16 cellular contexts compared by ENCODE assay signal in genomic region chr6:26362093-26362835, GRCh38. TPM values are rescaled to one million over a fixed set of nuclear protein-coding genes. Genes with fewer than 3 reads are reported as not detected.
A peak's percentile ranks its signal among the peaks of the same experiment; 100 is the strongest.
DNase-seq lines count a peak whose midpoint lies in the region; ATAC-seq, FAIRE-seq and TF ChIP-seq lines count a peak whose summit lies in the region.
"Had no signal": no experiment of that assay in that cellular context is flagged by ENCODE, and none has a peak within 500 bp of the region (broad histone marks: within the 10 kb centered on the region; RNA-seq: fewer than 3 reads in every experiment).

No MANE protein-coding gene starts in this region.

- RAD21 ChIA-PET in HCT116 (lab: Charles Lee; ENCODE audit: low non-redundant PET in 1 of 2, low total read pairs in 2 of 2, uncharacterized antibody in 2 of 2, unreplicated experiment in 2 of 2), result no interaction called here

- peaks cover 24 to 56% (median 50%) of the 10 kb centered on the region in 4 donors for H3K4me1 Mint-ChIP-seq in CD4-positive, CD25-positive, alpha-beta regulatory T cell

- no peaks in the 10 kb centered on the region for H3K27me3 Mint-ChIP-seq in CD4-positive, CD25-positive, alpha-beta regulatory T cell

- no peak overlapping the region for H3K4me2 ChIP-seq in HCT116 (ENCODE audit: low read length)
- no peak overlapping the region for H3K4me2 ChIP-seq in K562 (ENCODE audit: insufficient read depth, low read length)
- H3K4me2 ChIP-seq: PC-9, smooth muscle cell had no signal

- ATAC-seq in CD4-positive, CD25-positive, alpha-beta regulatory T cell (ENCODE audit: low read depth in 2 of 2), result no peak
- ATAC-seq in HCT116, result no peak
- no peak for ATAC-seq in K562

- H3K27ac ChIP-seq in CD4-positive, CD25-positive, alpha-beta regulatory T cell (ENCODE audit: insufficient read depth, low read length, poor library complexity, severe bottlenecking), result peak overlapping the region; percentile 94
- H3K27ac ChIP-seq in HCT116 (ENCODE audit: low read depth, low read length), result no peak overlapping the region
- H3K27ac ChIP-seq in K562 (ENCODE audit: extremely low read depth, low read depth, low read length), result no peak overlapping the region
- H3K27ac ChIP-seq: PC-9, vagina had no signal

- no peak for DNase-seq in CD4-positive, CD25-positive, alpha-beta regulatory T cell
- DNase-seq in HCT116 (ENCODE audit: low read depth, low spot score) (no peak), K562 (ENCODE audit: extremely low read depth in 1 of 4, low spot score in 3 of 4) (no peak), nucleus accumbens (lab: John Stamatoyannopoulos, UW) (no peak), NCI-H1417 (lab: John Stamatoyannopoulos, UW) (no peak)
- DNase-seq: activated CD4-positive, alpha-beta T cell treated with anti-CD3 and anti-CD28 coated beads for 48 hours; NCI-H1436; NCI-H2107; NCI-H446 treated with DMSO at 0.1 percent for 48 hours; PC-9; SHP77 treated with DMSO at 0.1 percent for 48 hours; stimulated activated naive CD4-positive, alpha-beta T cell; testis had no signal

- H3K4me3 ChIP-seq in CD4-positive, CD25-positive, alpha-beta regulatory T cell (ENCODE audit: low read depth, low read length), result no peak overlapping the region
- no peak overlapping the region for H3K4me3 ChIP-seq in HCT116 (replicated peaks in 1 of 2; ENCODE audit: low read depth in 1 of 2, low read length in 2 of 2)
- H3K4me3 ChIP-seq in K562, result no peak overlapping the region
- H3K4me3 ChIP-seq: lung, PC-9, smooth muscle cell, testis, vagina had no signal

- WGBS in K562 (ENCODE audit: insufficient coverage, low coverage, missing lambda C conversion rate), result 59% methylated on average over 9 of the region's 9 CpGs

- intact Hi-C loops in HCT116 (cut with micrococcal nuclease) (no loop called here), K562 (cut with micrococcal nuclease) (no loop called here)

- no peaks in the 10 kb centered on the region for H3K36me3 ChIP-seq in CD4-positive, CD25-positive, alpha-beta regulatory T cell (ENCODE audit: control insufficient read depth, insufficient read depth, low read length)
- H3K36me3 ChIP-seq in HCT116 (ENCODE audit: control insufficient read depth in 1 of 2, insufficient read depth in 2 of 2, low read length in 2 of 2) (no peaks in the 10 kb centered on the region), K562 (ENCODE audit: control insufficient read depth, insufficient read depth, low read length) (no peaks in the 10 kb centered on the region)
- H3K36me3 ChIP-seq: vagina had no signal

- H4K20me1 ChIP-seq in HCT116 (ENCODE audit: insufficient read depth), result no peaks in the 10 kb centered on the region
- no peaks in the 10 kb centered on the region for H4K20me1 ChIP-seq in K562 (replicated peaks; ENCODE audit: control insufficient read depth, insufficient read depth, low read length)

- no peak for TF ChIP-seq RAD21 in HCT116 (IDR thresholded peaks at IDR 0.05; ENCODE audit: low read depth)
- TF ChIP-seq RAD21 in K562 (CRISPR knock-in tag; conservative IDR thresholded peaks at IDR 0.05 in 1 of 2, IDR thresholded peaks at IDR 0.05 in 1 of 2), result no peak

- peak overlapping the region in 2 of 3 donors; percentile 96 to 97 for H3K27ac Mint-ChIP-seq in CD4-positive, CD25-positive, alpha-beta regulatory T cell

- CTCF ChIA-PET in HCT116 (lab: Charles Lee) (no interaction called here), K562 (lab: Yijun Ruan, JAX; ENCODE audit: low intra/inter-chr PET ratio) (no interaction called here)

- H3K9ac ChIP-seq in HCT116 (ENCODE audit: low read length) (no peak overlapping the region), K562 (ENCODE audit: insufficient read depth in 1 of 2, low read depth in 2 of 2, low read length in 2 of 2) (no peak overlapping the region)

- H3K9me3 ChIP-seq in CD4-positive, CD25-positive, alpha-beta regulatory T cell (ENCODE audit: control insufficient read depth in 2 of 2, low read length in 2 of 2), result no peaks in the 10 kb centered on the region
- H3K9me3 ChIP-seq in HCT116 (ENCODE audit: control insufficient read depth in 1 of 2, insufficient read depth in 1 of 2, low read depth in 1 of 2, low read length in 2 of 2) (no peaks in the 10 kb centered on the region), K562 (replicated peaks; ENCODE audit: control insufficient read depth, insufficient read depth, low read depth, low read length) (no peaks in the 10 kb centered on the region)
- H3K9me3 ChIP-seq: testis, vagina had no signal

- TF ChIP-seq POLR2A in HCT116 (IDR thresholded peaks at IDR 0.05; ENCODE audit: borderline replicate concordance, extremely low read depth, insufficient read depth, insufficient read length), result no peak
- TF ChIP-seq POLR2A in K562 (conservative IDR thresholded peaks at IDR 0.05), result no peak

- TF ChIP-seq CTCF in HCT116 (IDR thresholded peaks at IDR 0.05 in 2 of 3, conservative IDR thresholded peaks at IDR 0.05 in 1 of 3; ENCODE audit: borderline replicate concordance in 1 of 3, insufficient read depth in 1 of 3, low read depth in 2 of 3, low read length in 2 of 3) (no peak), K562 (IDR thresholded peaks at IDR 0.05 in 2 of 3, conservative IDR thresholded peaks at IDR 0.05 in 1 of 3; ENCODE audit: insufficient read depth in 2 of 3, low read depth in 1 of 3, low read length in 3 of 3) (no peak)

- H3K4me1 ChIP-seq in CD4-positive, CD25-positive, alpha-beta regulatory T cell (ENCODE audit: control insufficient read depth, insufficient read depth, low read length, poor library complexity, severe bottlenecking), result peaks cover 70% of the 10 kb centered on the region
- H3K4me1 ChIP-seq in HCT116 (ENCODE audit: control insufficient read depth in 1 of 2, insufficient read depth in 2 of 2, low read length in 2 of 2) (peaks cover 9 to 28% of the 10 kb centered on the region in 2 experiments; a peak in 3 of 4 replicates), K562 (replicated peaks in 1 of 2; ENCODE audit: control insufficient read depth in 2 of 2, insufficient read depth in 2 of 2, low read length in 2 of 2) (peaks cover 11 to 22% of the 10 kb centered on the region in 2 experiments)

- no peaks in the 10 kb centered on the region for H3K27me3 ChIP-seq in CD4-positive, CD25-positive, alpha-beta regulatory T cell (ENCODE audit: control insufficient read depth, insufficient read depth, low read length)
- H3K27me3 ChIP-seq in HCT116 (ENCODE audit: insufficient read depth, low read length) (no peaks in the 10 kb centered on the region), K562 (ENCODE audit: control insufficient read depth in 2 of 2, insufficient read depth in 2 of 2, low read length in 2 of 2) (no peaks in the 10 kb centered on the region)
- H3K27me3 ChIP-seq: testis, vagina had no signal

- no peak for TF ChIP-seq EP300 in K562 (IDR thresholded peaks at IDR 0.05; ENCODE audit: low read length)

- BruUV-seq in HCT116 (replicated peaks; lab: Mats Ljungman, UMichigan) (no TSS peak), K562 (replicated peaks; lab: Mats Ljungman, UMichigan) (no TSS peak)

- in situ Hi-C loops in K562 (cut with MboI), result no loop called here

- H3K36me3 Mint-ChIP-seq in CD4-positive, CD25-positive, alpha-beta regulatory T cell, result peaks cover 3% of the 10 kb centered on the region

- no peak for FAIRE-seq in K562 (lab: Jason Lieb, UNC)

- H3K79me2 ChIP-seq in HCT116 (ENCODE audit: insufficient read depth, low read length) (no peaks in the 10 kb centered on the region), K562 (ENCODE audit: control insufficient read depth, insufficient read depth, low read length) (no peaks in the 10 kb centered on the region)

- H2AFZ ChIP-seq in HCT116 (ENCODE audit: low read depth, low read length, poor library complexity, severe bottlenecking) (peak overlapping the region; percentile 1), K562 (ENCODE audit: low read depth, low read length) (no peak overlapping the region)
- H2AFZ ChIP-seq: PC-9 had no signal

- peak overlapping the region in 2 of 4 donors; percentile 80 to 87 for H3K4me3 Mint-ChIP-seq in CD4-positive, CD25-positive, alpha-beta regulatory T cell

- H3K9me3 Mint-ChIP-seq in CD4-positive, CD25-positive, alpha-beta regulatory T cell, result no peaks in the 10 kb centered on the region

- H3K9me1 ChIP-seq in K562 (ENCODE audit: control insufficient read depth, insufficient read depth, low read length), result no peaks in the 10 kb centered on the region

- POLR2A ChIA-PET in HCT116 (lab: Charles Lee), result no interaction called here
- POLR2A ChIA-PET in K562 (lab: Yijun Ruan, JAX), result interaction anchor here (0.9 to 2.7 kb wide), 5 partner anchors 8 to 200 kb away, joined by 3 to 12 read pairs (median 4); partner anchors contain the start of gene HMGN4

- no peaks in the 10 kb centered on the region for H3K9me2 ChIP-seq in HCT116 (ENCODE audit: insufficient read depth)

RNA-seq across cellular contexts. Expression of gene BTN3A2, which starts 2.7 kb away (rescaled TPM):
- 135 TPM for total RNA-seq in CD4-positive, CD25-positive, alpha-beta regulatory T cell
- 100 to 1,000 TPM; 135 to 224 (median 140) TPM for polyA plus RNA-seq in CD4-positive, CD25-positive, alpha-beta regulatory T cell
- 14.1 TPM for total RNA-seq in HCT116 (2021; ENCODE audit: unreplicated experiment)
- 10.8 and 12.9 TPM in 2 replicates for polyA plus RNA-seq in HCT116 (2012)
- total RNA-seq in K562 (2011; cell fraction: chromatin; rRNA removed; ENCODE audit: low replicate concordance), result 20.7 and 24.8 TPM in 2 replicates
- total RNA-seq in K562 (2011; cell fraction: nucleolus; rRNA removed), result 11.8 and 12.0 TPM in 2 replicates
- 14.7 and 20.5 TPM in 2 replicates for total RNA-seq in K562 (2011; cell fraction: nucleoplasm; rRNA removed)
- total RNA-seq in K562 (2014; rRNA removed), result 2.7 and 3.1 TPM in 2 replicates
- total RNA-seq in K562 (2014; rRNA removed; fragmentation: Illumina TruSeq; extraction: Trizol), result 5.8 and 6.8 TPM in 2 replicates
- 4.4 and 5.3 TPM in 2 replicates for total RNA-seq in K562 (2015; rRNA removed; fragmentation: Illumina TruSeq; extraction: Trizol)
- total RNA-seq in K562 (2021), result 5.1 and 6.4 TPM in 2 replicates
- polyA plus RNA-seq in K562 (2011; rRNA removed), result 10.1 and 11.2 TPM in 2 replicates
- polyA plus RNA-seq in K562 (2011; cell fraction: cytosol; rRNA removed), result 3.7 and 5.9 TPM in 2 replicates
- polyA plus RNA-seq in K562 (2011; cell fraction: nucleus; rRNA removed), result 19.2 and 19.7 TPM in 2 replicates
- 5.5 and 7.0 TPM in 2 replicates for polyA plus RNA-seq in K562 (2012)
- 6.1 and 7.6 TPM in 2 replicates for polyA plus RNA-seq in K562 (2014; fragmentation: Illumina TruSeq; extraction: Trizol)
- polyA plus RNA-seq in K562 (2014; fragmentation: Nextera tagmentation; extraction: Ambion mirVana), result 1 to 10 TPM; 3.5 to 7.5 TPM
- 6.2 and 7.7 TPM in 2 replicates for polyA plus RNA-seq in K562 (2014; rRNA removed)
- polyA minus RNA-seq in K562 (2011; rRNA and poly(A)+ RNA removed), result 15.3 and 16.2 TPM in 2 replicates
- 4.1 and 5.9 TPM in 2 replicates for polyA minus RNA-seq in K562 (2011; cell fraction: cytosol; rRNA and poly(A)+ RNA removed)
- polyA minus RNA-seq in K562 (2011; cell fraction: nucleus; rRNA and poly(A)+ RNA removed), result 4.7 and 11.4 TPM in 2 replicates

RNA-seq across cellular contexts. Expression of gene BTN2A2, which starts 20.6 kb away (rescaled TPM):
- total RNA-seq in CD4-positive, CD25-positive, alpha-beta regulatory T cell, result 62.3 TPM
- polyA plus RNA-seq in CD4-positive, CD25-positive, alpha-beta regulatory T cell, result 1 to 10 TPM; 4.5 to 9.5 (median 6.8) TPM
- 15.4 TPM for total RNA-seq in HCT116 (2021; ENCODE audit: unreplicated experiment)
- polyA plus RNA-seq in HCT116 (2012), result 13.0 and 14.6 TPM in 2 replicates
- total RNA-seq in K562 (2011; cell fraction: chromatin; rRNA removed; ENCODE audit: low replicate concordance), result 52.6 and 53.2 TPM in 2 replicates
- total RNA-seq in K562 (2011; cell fraction: nucleolus; rRNA removed), result 31.5 and 32.4 TPM in 2 replicates
- 41.5 and 49.2 TPM in 2 replicates for total RNA-seq in K562 (2011; cell fraction: nucleoplasm; rRNA removed)
- total RNA-seq in K562 (2014; rRNA removed), result 5.9 and 8.1 TPM in 2 replicates
- total RNA-seq in K562 (2014; rRNA removed; fragmentation: Illumina TruSeq; extraction: Trizol), result 10.0 and 10.1 TPM in 2 replicates
- total RNA-seq in K562 (2015; rRNA removed; fragmentation: Illumina TruSeq; extraction: Trizol), result 7.9 and 8.6 TPM in 2 replicates
- 10.1 and 11.5 TPM in 2 replicates for total RNA-seq in K562 (2021)
- 15.5 and 17.1 TPM in 2 replicates for polyA plus RNA-seq in K562 (2011; rRNA removed)
- 11.3 and 11.6 TPM in 2 replicates for polyA plus RNA-seq in K562 (2011; cell fraction: cytosol; rRNA removed)
- 46.8 and 65.8 TPM in 2 replicates for polyA plus RNA-seq in K562 (2011; cell fraction: nucleus; rRNA removed)
- 8.6 and 14.3 TPM in 2 replicates for polyA plus RNA-seq in K562 (2012)
- 9.1 and 9.3 TPM in 2 replicates for polyA plus RNA-seq in K562 (2014; fragmentation: Illumina TruSeq; extraction: Trizol)
- 10 to 100 TPM in 1 of 2 experiments, 1 to 10 TPM in 1; 8.4 to 11.7 TPM for polyA plus RNA-seq in K562 (2014; fragmentation: Nextera tagmentation; extraction: Ambion mirVana)
- 10.2 and 11.9 TPM in 2 replicates for polyA plus RNA-seq in K562 (2014; rRNA removed)
- polyA minus RNA-seq in K562 (2011; rRNA and poly(A)+ RNA removed), result 22.6 and 30.6 TPM in 2 replicates
- polyA minus RNA-seq in K562 (2011; cell fraction: cytosol; rRNA and poly(A)+ RNA removed), result 6.9 and 8.7 TPM in 2 replicates
- 23.0 and 33.8 TPM in 2 replicates for polyA minus RNA-seq in K562 (2011; cell fraction: nucleus; rRNA and poly(A)+ RNA removed)

RNA-seq across cellular contexts. Expression of gene BTN3A1, which starts 39.8 kb away (rescaled TPM):
- 279 TPM for total RNA-seq in CD4-positive, CD25-positive, alpha-beta regulatory T cell
- 10 to 100 TPM; 67.4 to 100.0 (median 71.2) TPM for polyA plus RNA-seq in CD4-positive, CD25-positive, alpha-beta regulatory T cell
- total RNA-seq in HCT116 (2021; ENCODE audit: unreplicated experiment) (9.0 TPM), K562 (2014; rRNA removed) (2.8 and 3.6 TPM in 2 replicates), K562 (2014; rRNA removed; fragmentation: Illumina TruSeq; extraction: Trizol) (4.3 and 4.7 TPM in 2 replicates), K562 (2015; rRNA removed; fragmentation: Illumina TruSeq; extraction: Trizol) (3.4 and 3.7 TPM in 2 replicates), K562 (2021) (3.9 and 4.2 TPM in 2 replicates)
- polyA plus RNA-seq in HCT116 (2012), result 4.8 and 5.0 TPM in 2 replicates
- 27.1 and 31.9 TPM in 2 replicates for total RNA-seq in K562 (2011; cell fraction: chromatin; rRNA removed; ENCODE audit: low replicate concordance)
- total RNA-seq in K562 (2011; cell fraction: nucleolus; rRNA removed), result 9.3 and 13.9 TPM in 2 replicates
- total RNA-seq in K562 (2011; cell fraction: nucleoplasm; rRNA removed), result 16.0 and 21.1 TPM in 2 replicates
- polyA plus RNA-seq in K562 (2011; rRNA removed) (8.5 and 11.2 TPM in 2 replicates), K562 (2014; fragmentation: Illumina TruSeq; extraction: Trizol) (4.2 and 4.7 TPM in 2 replicates), K562 (2014; fragmentation: Nextera tagmentation; extraction: Ambion mirVana) (1 to 10 TPM in 1 of 2 experiments, under 1 TPM in 1; 0.84 to 2.5 TPM), K562 (2014; rRNA removed) (4.0 and 4.1 TPM in 2 replicates)
- 2.8 and 4.4 TPM in 2 replicates for polyA plus RNA-seq in K562 (2011; cell fraction: cytosol; rRNA removed)
- 26.6 and 31.8 TPM in 2 replicates for polyA plus RNA-seq in K562 (2011; cell fraction: nucleus; rRNA removed)
- polyA plus RNA-seq in K562 (2012), result 3.9 and 10.6 TPM in 2 replicates
- 9.1 and 10.0 TPM in 2 replicates for polyA minus RNA-seq in K562 (2011; rRNA and poly(A)+ RNA removed)
- polyA minus RNA-seq in K562 (2011; cell fraction: cytosol; rRNA and poly(A)+ RNA removed), result 1.5 and 3.4 TPM in 2 replicates
- 6.9 and 12.1 TPM in 2 replicates for polyA minus RNA-seq in K562 (2011; cell fraction: nucleus; rRNA and poly(A)+ RNA removed)
